ENCODE assay signal across 24 cellular contexts in genomic region chr19:19098084-19098702, GRCh38. TPM values are rescaled to one million over a fixed set of nuclear protein-coding genes. Genes with fewer than 3 reads are reported as not detected.
DNase-seq lines count a peak whose midpoint lies in the region; ATAC-seq, FAIRE-seq and TF ChIP-seq lines count a peak whose summit lies in the region.
"Had no signal": no experiment of that assay in that cellular context is flagged by ENCODE, and none has a peak within 500 bp of the region (broad histone marks: within the 10 kb centered on the region; RNA-seq: fewer than 3 reads in every experiment).

No MANE protein-coding gene starts in this region.

- H3K4me3 Mint-ChIP-seq in MCF 10A (ENCODE audit: unreplicated experiment) (no peak overlapping the region), nephron progenitor cell (no peak overlapping the region)
- H3K4me3 Mint-ChIP-seq: CD4-positive, alpha-beta memory T cell had no signal

- FAIRE-seq in frontal cortex (lab: Jason Lieb, UNC), result no peak
- FAIRE-seq: GM12892, GM18507, H1, RCC 7860 had no signal

- BruUV-seq in MCF 10A (replicated peaks; lab: Mats Ljungman, UMichigan) (no TSS peak), mammary epithelial cell (replicated peaks; lab: Mats Ljungman, UMichigan) (no TSS peak)

- H3K4me3 ChIP-seq in mammary epithelial cell (replicated peaks in 1 of 3; ENCODE audit: insufficient read depth in 1 of 3, low read depth in 2 of 3, low read length in 3 of 3), result no peak overlapping the region
- H3K4me3 ChIP-seq: BLaER1 treated with 17β-estradiol and CSF1 and Interleukin-3, amounts not matched to agents 10 nM and 100 nM had no signal

- H3K9me3 Mint-ChIP-seq in MCF 10A (ENCODE audit: unreplicated experiment) (no peaks in the 10 kb centered on the region), nephron progenitor cell (no peaks in the 10 kb centered on the region)
- H3K9me3 Mint-ChIP-seq: CD4-positive, alpha-beta memory T cell had no signal

- H3K4me1 ChIP-seq in mammary epithelial cell (ENCODE audit: insufficient read depth, low read length) (no peaks in the 10 kb centered on the region), foreskin keratinocyte (no peaks in the 10 kb centered on the region)
- H3K4me1 ChIP-seq: BLaER1 treated with 17β-estradiol and CSF1 and Interleukin-3, amounts not matched to agents 10 nM and 100 nM had no signal

- TF ChIP-seq CTCF in MCF 10A (IDR thresholded peaks at IDR 0.05; ENCODE audit: unreplicated experiment), result no peak
- TF ChIP-seq CTCF in mammary epithelial cell (conservative IDR thresholded peaks at IDR 0.05 in 1 of 2, IDR thresholded peaks at IDR 0.05 in 1 of 2; ENCODE audit: extremely low read depth in 1 of 2, insufficient read depth in 1 of 2, low read depth in 1 of 2, low read length in 2 of 2), result no peak
- peak; percentile 22 for TF ChIP-seq CTCF in foreskin keratinocyte (conservative IDR thresholded peaks at IDR 0.05)
- TF ChIP-seq CTCF in nephron progenitor cell (IDR thresholded peaks at IDR 0.05), result no peak

- intact Hi-C loops in MCF 10A (cut with micrococcal nuclease), result no loop called here
- intact Hi-C loops in mammary epithelial cell (cut with micrococcal nuclease), result no loop called here

- no peaks in the 10 kb centered on the region for H3K36me3 ChIP-seq in mammary epithelial cell (ENCODE audit: insufficient read depth, low read length)

- POLR2A ChIA-PET in MCF 10A (lab: Yijun Ruan, JAX), result interaction anchor here (0.6 to 1.9 kb wide), 2 partner anchors 14 to 1967 kb away, joined by 3 to 4 read pairs; no protein-coding TSS in a partner anchor

- H3K27me3 Mint-ChIP-seq in MCF 10A (ENCODE audit: insufficient read depth, unreplicated experiment) (no peaks in the 10 kb centered on the region), nephron progenitor cell (ENCODE audit: low read depth, poor library complexity) (peaks cover 7% of the 10 kb centered on the region)
- H3K27me3 Mint-ChIP-seq: CD4-positive, alpha-beta memory T cell had no signal

- WGBS in mammary epithelial cell (ENCODE audit: low coverage, missing lambda C conversion rate), result 60% methylated on average over 9 of the region's 9 CpGs

- ATAC-seq in foreskin keratinocyte (peak; percentile 65), HG03442 (IDR thresholded peaks at IDR 0.05; ENCODE audit: unreplicated experiment) (no peak)
- ATAC-seq: Right ventricle myocardium inferior had no signal

- H3K27ac Mint-ChIP-seq in MCF 10A (ENCODE audit: low read depth, unreplicated experiment) (no peak overlapping the region), nephron progenitor cell (peak overlapping the region; percentile 54)

- DNase-seq in MCF 10A (ENCODE audit: unreplicated experiment) (peak; percentile 42), mammary epithelial cell (no peak), foreskin keratinocyte (no peak), nephron progenitor cell (no peak), frontal cortex (ENCODE audit: low spot score in 2 of 2) (no peak), SHP77 treated with DMSO at 0.1 percent for 48 hours (lab: John Stamatoyannopoulos, UW) (no peak)
- no peak for DNase-seq in activated naive CD4-positive, alpha-beta T cell (lab: John Stamatoyannopoulos, UW)
- DNase-seq: ACHN; CD4-positive, alpha-beta memory T cell; KBM-7; NCI-H1092 treated with DMSO at 0.1 percent for 48 hours; NCI-H1436 treated with DMSO at 0.1 percent for 48 hours; NCI-H2029; NCI-H345; NCI-H524 treated with DMSO at 0.1 percent for 48 hours; NCI-H82 had no signal

- H4K20me1 ChIP-seq in mammary epithelial cell (ENCODE audit: insufficient read depth, low read length), result no peaks in the 10 kb centered on the region

- H3K27ac ChIP-seq in mammary epithelial cell (ENCODE audit: insufficient read depth, low read depth, low read length) (no peak overlapping the region), foreskin keratinocyte (no peak overlapping the region)
- H3K27ac ChIP-seq: 22Rv1; BLaER1 treated with 17β-estradiol and CSF1 and Interleukin-3, amounts not matched to agents 10 nM and 100 nM had no signal

- H3K27me3 ChIP-seq in mammary epithelial cell (ENCODE audit: insufficient read depth, low read length), result no peaks in the 10 kb centered on the region
- H3K27me3 ChIP-seq in foreskin keratinocyte, result no peaks in the 10 kb centered on the region
- H3K27me3 ChIP-seq: BLaER1 treated with 17β-estradiol and CSF1 and Interleukin-3, amounts not matched to agents 10 nM and 100 nM had no signal

- in situ Hi-C loops in mammary epithelial cell (cut with MboI; ENCODE audit: low sequenced_read_pairs in 2 of 2), result no loop called here

- no peaks in the 10 kb centered on the region for H3K79me2 ChIP-seq in mammary epithelial cell (ENCODE audit: insufficient read depth, low read length)

- dilution Hi-C loops in mammary epithelial cell (cut with HindIII; ENCODE audit: low sequenced_read_pairs), result loop anchor here (5.0 kb wide), 1 partner anchor 34 kb away; no protein-coding TSS in a partner anchor

- H3K4me1 Mint-ChIP-seq in MCF 10A (ENCODE audit: insufficient read depth, unreplicated experiment) (no peaks in the 10 kb centered on the region), nephron progenitor cell (peaks cover 40% of the 10 kb centered on the region)

- H3K9me3 ChIP-seq in mammary epithelial cell (replicated peaks; ENCODE audit: insufficient read depth, low read length), result no peaks in the 10 kb centered on the region
- H3K9me3 ChIP-seq: BLaER1 treated with 17β-estradiol and CSF1 and Interleukin-3, amounts not matched to agents 10 nM and 100 nM had no signal

- no peak overlapping the region for H3K9ac ChIP-seq in mammary epithelial cell (ENCODE audit: insufficient read depth, low read length)
- H3K9ac ChIP-seq: BLaER1 treated with 17β-estradiol and CSF1 and Interleukin-3, amounts not matched to agents 10 nM and 100 nM had no signal

- no peak overlapping the region for H2AFZ ChIP-seq in mammary epithelial cell (ENCODE audit: low read depth, low read length)

- H3K36me3 Mint-ChIP-seq in MCF 10A (ENCODE audit: insufficient read depth, unreplicated experiment) (no peaks in the 10 kb centered on the region), nephron progenitor cell (ENCODE audit: low read depth) (peaks cover 12% of the 10 kb centered on the region)

- no peak overlapping the region for H3K4me2 ChIP-seq in mammary epithelial cell (ENCODE audit: insufficient read depth, low read depth, low read length)
- H3K4me2 ChIP-seq: BLaER1 treated with 17β-estradiol and CSF1 and Interleukin-3, amounts not matched to agents 10 nM and 100 nM had no signal

- CTCF ChIA-PET in MCF 10A (lab: Yijun Ruan, JAX), result interaction anchor here (0.6 to 2.3 kb wide), 3 partner anchors 18 to 31 kb away, joined by 3 to 6 read pairs (median 4); no protein-coding TSS in a partner anchor
- CTCF ChIA-PET in mammary epithelial cell (lab: Charles Lee; ENCODE audit: low non-redundant PET), result no interaction called here

RNA-seq across cellular contexts. Expression of gene SLC25A42, which starts 34.4 kb away (rescaled TPM):
- 3.1 and 3.7 TPM in 2 replicates for total RNA-seq in MCF 10A (2022)
- total RNA-seq in mammary epithelial cell, result 1 to 10 TPM; 3.0 to 5.1 TPM
- 3.0 TPM for polyA plus RNA-seq in mammary epithelial cell
- 0.26 TPM for polyA minus RNA-seq in mammary epithelial cell
- total RNA-seq in foreskin keratinocyte, result 2.6 and 2.7 TPM in 2 replicates
- 2.3 and 2.6 TPM in 2 replicates for polyA plus RNA-seq in foreskin keratinocyte
- 10.2 TPM for total RNA-seq in frontal cortex

RNA-seq across cellular contexts. Expression of gene TMEM161A, which starts 40.1 kb away (rescaled TPM):
- total RNA-seq in MCF 10A (2022), result 34.8 and 36.1 TPM in 2 replicates
- 10 to 100 TPM; 21.5 to 33.0 TPM for total RNA-seq in mammary epithelial cell
- 27.2 TPM for polyA plus RNA-seq in mammary epithelial cell
- 24.2 TPM for polyA minus RNA-seq in mammary epithelial cell
- 25.8 and 30.1 TPM in 2 replicates for total RNA-seq in foreskin keratinocyte
- polyA plus RNA-seq in foreskin keratinocyte, result 34.4 and 36.5 TPM in 2 replicates
- 8.6 TPM for total RNA-seq in frontal cortex
